15 cellular contexts compared by ENCODE assay signal in the genomic region with DNA sequence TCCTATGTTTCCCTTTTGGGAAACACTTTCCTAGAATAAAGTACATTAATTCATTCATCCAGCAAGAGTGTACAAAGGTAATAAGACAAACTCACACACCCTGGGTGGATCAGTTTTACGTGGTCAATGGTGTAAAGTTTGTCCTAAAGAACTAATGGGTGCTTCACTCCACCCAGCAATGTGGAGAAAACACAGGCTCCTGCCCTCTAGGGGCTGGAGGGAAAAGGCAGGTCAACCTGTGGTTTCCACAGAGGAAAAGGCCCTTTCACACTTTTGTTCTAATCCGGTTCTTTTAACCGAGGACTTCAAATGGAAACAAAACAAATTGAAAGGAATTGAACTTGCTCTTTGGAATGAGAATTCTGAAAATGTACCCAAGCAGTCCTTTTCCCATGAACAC.
A peak's percentile ranks its signal among the peaks of the same experiment; 100 is the strongest.
DNase-seq lines count a peak whose midpoint lies in the region; ATAC-seq and TF ChIP-seq lines count a peak whose summit lies in the region.
"Had no signal": no experiment of that assay in that cellular context is flagged by ENCODE, and none has a peak within 500 bp of the region (broad histone marks: within the 10 kb centered on the region; RNA-seq: fewer than 3 reads in every experiment).

No MANE protein-coding gene starts in this region.

- H3K4me3 ChIP-seq in PC-9 (no peak overlapping the region), fibroblast of mammary gland (ENCODE audit: control insufficient read depth, low read depth, low read length) (no peak overlapping the region)

- no peaks in the 10 kb centered on the region for H3K9me3 ChIP-seq in PC-9 (ENCODE audit: insufficient read depth, low read depth)

- TF ChIP-seq CTCF in AG09319 (IDR thresholded peaks at IDR 0.05; ENCODE audit: low read depth, low read length) (peak; percentile 17), GM12873 (IDR thresholded peaks at IDR 0.05; ENCODE audit: insufficient read depth, low read depth, low read length, missing control alignments) (peak; percentile 31), PC-9 (conservative IDR thresholded peaks at IDR 0.05) (peak; percentile 28; the same call in 1 of the 2 replicates), fibroblast of mammary gland (conservative IDR thresholded peaks at IDR 0.05; ENCODE audit: control insufficient read depth, insufficient read depth, low read depth, low read length) (peak; percentile 36)

- CTCF ChIA-PET in PC-9 (lab: Charles Lee): no interaction called here

- H4K20me1 ChIP-seq in PC-9 (ENCODE audit: insufficient read depth): no peaks in the 10 kb centered on the region

- H3K9me2 ChIP-seq in PC-9 (ENCODE audit: insufficient read depth): no peaks in the 10 kb centered on the region

- no peak for ATAC-seq in HG03045 (IDR thresholded peaks at IDR 0.05; ENCODE audit: unreplicated experiment)
- ATAC-seq: esophagus mucosa, left colon had no signal

- POLR2A ChIA-PET in PC-9 (lab: Charles Lee; ENCODE audit: unreplicated experiment): no interaction called here

- H3K27me3 ChIP-seq in PC-9 (ENCODE audit: insufficient read depth, low read depth): no peaks in the 10 kb centered on the region

- no peak for DNase-seq in AG09319 (ENCODE audit: extremely low read depth, low read depth)
- no peak for DNase-seq in PC-9
- DNase-seq in fibroblast of mammary gland (ENCODE audit: low read depth): no peak
- no peak for DNase-seq in hypothalamus (lab: John Stamatoyannopoulos, UW)
- no peak for DNase-seq in G401 (ENCODE audit: low spot score)
- no peak for DNase-seq in activated CD8-positive, alpha-beta memory T cell treated with anti-CD3 and anti-CD28 coated beads for 24 hours
- DNase-seq: CD8-positive, alpha-beta memory T cell; KBM-7; left colon; nucleus accumbens; stimulated activated CD4-positive, alpha-beta T cell treated with anti-CD3 and anti-CD28 coated beads, Interleukin-4, amount 100 ng/mL, for 1 hour; T-helper 9 cell had no signal

- intact Hi-C loops in PC-9 (cut with micrococcal nuclease; ENCODE audit: unreplicated experiment): no loop called here

- no peaks in the 10 kb centered on the region for H3F3A ChIP-seq in PC-9 (ENCODE audit: insufficient read depth, low read depth)

- no peaks in the 10 kb centered on the region for H3K36me3 ChIP-seq in PC-9 (ENCODE audit: low read depth)

- H3K4me2 ChIP-seq in PC-9: no peak overlapping the region

- H2AFZ ChIP-seq in PC-9: no peak overlapping the region

- no peaks in the 10 kb centered on the region for H3K4me1 ChIP-seq in PC-9 (replicated peaks; ENCODE audit: insufficient read depth)

- in situ Hi-C loops in G401 (cut with HindIII; ENCODE audit: low sequenced_read_pairs): no loop called here

- no peak overlapping the region for H3K27ac ChIP-seq in PC-9

- H3K79me2 ChIP-seq in PC-9 (ENCODE audit: low read depth): no peaks in the 10 kb centered on the region

- BruUV-seq in PC-9 (replicated peaks; lab: Mats Ljungman, UMichigan): no TSS peak
